ENCODE assay signal across 8 cellular contexts in the genomic region with DNA sequence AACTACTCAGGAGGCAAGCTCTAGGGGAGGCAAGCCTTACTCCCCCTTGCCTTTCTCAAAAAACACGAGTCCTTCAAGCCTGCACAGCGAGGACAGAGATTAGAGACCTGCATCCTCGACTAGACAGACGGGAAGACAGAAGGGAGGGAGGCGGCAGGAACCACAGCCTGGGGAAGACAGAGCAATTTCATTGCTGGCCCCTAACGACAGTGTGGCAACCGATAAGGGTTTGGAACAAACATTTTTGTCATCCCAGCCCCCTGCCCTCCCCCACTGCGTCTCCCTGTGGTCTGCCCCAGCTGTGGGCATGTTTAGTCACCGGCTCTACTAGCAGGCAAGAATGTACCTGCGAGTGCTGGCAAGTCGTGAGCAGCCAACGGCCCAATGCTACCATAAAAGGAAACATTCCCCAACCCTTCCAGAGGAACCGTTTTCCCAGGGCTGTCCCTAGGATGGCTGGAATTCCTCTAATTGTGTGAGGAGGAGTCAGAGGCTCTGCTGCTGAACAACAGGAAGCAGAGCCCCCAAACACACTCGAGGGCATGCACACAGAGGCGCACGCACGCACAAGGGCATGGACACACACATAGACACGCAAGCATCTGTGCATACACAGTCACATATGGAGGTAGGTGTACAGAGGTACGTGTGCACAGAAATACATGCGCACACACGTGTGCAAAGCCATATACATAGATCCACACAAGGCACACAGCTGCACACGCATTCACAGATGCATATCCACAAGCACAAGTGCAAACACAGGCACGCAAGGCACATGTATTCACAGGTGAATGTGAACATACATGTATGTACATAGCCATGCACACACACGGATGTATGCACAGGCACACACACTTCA.
DNase-seq lines count a peak whose midpoint lies in the region; ATAC-seq and TF ChIP-seq lines count a peak whose summit lies in the region.

No MANE protein-coding gene starts in this region.

- H3K36me3 ChIP-seq in ES-I3 (ENCODE audit: insufficient read depth, low read length) (peaks cover 46% of the 10 kb centered on the region), mucosa of stomach (ENCODE audit: control insufficient read depth, insufficient read depth, low read length) (peaks cover 36% of the 10 kb centered on the region), WERI-Rb-1 (peaks cover 56% of the 10 kb centered on the region)

- H3K9me3 Mint-ChIP-seq in effector memory CD8-positive, alpha-beta T cell: no peaks in the 10 kb centered on the region

- ATAC-seq in effector memory CD8-positive, alpha-beta T cell (replicated peaks): peak; percentile 51

- no peaks in the 10 kb centered on the region for H3K27me3 Mint-ChIP-seq in effector memory CD8-positive, alpha-beta T cell

- peaks cover 50% of the 10 kb centered on the region for H3K4me1 ChIP-seq in ES-I3 (ENCODE audit: insufficient read depth, low read length)
- peaks cover 95% of the 10 kb centered on the region for H3K4me1 ChIP-seq in mucosa of stomach (ENCODE audit: control insufficient read depth, insufficient read depth, low read length)

- peaks cover 100% of the 10 kb centered on the region for H3K36me3 Mint-ChIP-seq in effector memory CD8-positive, alpha-beta T cell (ENCODE audit: insufficient read depth)

- H3K9me3 ChIP-seq in ES-I3 (ENCODE audit: control insufficient read depth, insufficient read depth, low read length): no peaks in the 10 kb centered on the region
- H3K9me3 ChIP-seq in mucosa of stomach (ENCODE audit: control insufficient read depth, low read length): no peaks in the 10 kb centered on the region
- H3K9me3 ChIP-seq in WERI-Rb-1 (ENCODE audit: severe bottlenecking): no peaks in the 10 kb centered on the region

- H3K4me3 Mint-ChIP-seq in effector memory CD8-positive, alpha-beta T cell: peak overlapping the region; percentile 87 to 92

- H3K9ac ChIP-seq in ES-I3 (ENCODE audit: low read depth, low read length) (peak overlapping the region; percentile 23; the same call in 1 of the 2 replicates), mucosa of stomach (ENCODE audit: low read length) (peak overlapping the region; percentile 63)

- H3K4me3 ChIP-seq in mucosa of stomach (ENCODE audit: low read length): no peak overlapping the region
- H3K4me3 ChIP-seq in WERI-Rb-1 (ENCODE audit: low read depth, low read length): no peak overlapping the region

- no peak overlapping the region for H3K27ac ChIP-seq in WERI-Rb-1

- peaks cover 75 to 78% of the 10 kb centered on the region in 2 donors for H3K4me1 Mint-ChIP-seq in effector memory CD8-positive, alpha-beta T cell (ENCODE audit: low read depth in 2 of 2)

- no peaks in the 10 kb centered on the region for H3K27me3 ChIP-seq in mucosa of stomach (ENCODE audit: control insufficient read depth, insufficient read depth, low read length)
- H3K27me3 ChIP-seq in WERI-Rb-1 (ENCODE audit: insufficient read depth, low read depth, severe bottlenecking): no peaks in the 10 kb centered on the region

- peak overlapping the region; percentile 96 to 99 for H3K27ac Mint-ChIP-seq in effector memory CD8-positive, alpha-beta T cell

- TF ChIP-seq CTCF in WERI-Rb-1 (IDR thresholded peaks at IDR 0.05; ENCODE audit: low read depth, low read length): no peak

- DNase-seq in NCI-H446 treated with DMSO at 0.1 percent for 48 hours (lab: John Stamatoyannopoulos, UW) (peak; percentile 7), WERI-Rb-1 (no peak), cerebellar nuclear complex (lab: John Stamatoyannopoulos, UW) (no peak)
- peak; percentile 91 for DNase-seq in activated CD8-positive, alpha-beta memory T cell treated with anti-CD3 and anti-CD28 coated beads for 24 hours
- peak; percentile 57 to 75 (median 73) for DNase-seq in effector memory CD8-positive, alpha-beta T cell
- peak; percentile 75 for DNase-seq in stimulated activated CD8-positive, alpha-beta memory T cell treated with anti-CD3 and anti-CD28 coated beads, Interleukin-7, amount 100 ng/mL, for 24 hours (ENCODE audit: low read depth)

Comparison
In these comparisons a context has a peak if more than half of its experiments do, and no peak if none do; other contexts are left out.
1. DNase-seq: peak in NCI-H446 treated with DMSO at 0.1 percent for 48 hours (single experiment), activated CD8-positive, alpha-beta memory T cell treated with anti-CD3 and anti-CD28 coated beads for 24 hours (single experiment), effector memory CD8-positive, alpha-beta T cell (3 of 3) and stimulated activated CD8-positive, alpha-beta memory T cell treated with anti-CD3 and anti-CD28 coated beads, Interleukin-7, amount 100 ng/mL, for 24 hours (single experiment); none in WERI-Rb-1 (single experiment) and cerebellar nuclear complex (0 of 2).